8 cellular contexts compared by ENCODE assay signal in the genomic region with DNA sequence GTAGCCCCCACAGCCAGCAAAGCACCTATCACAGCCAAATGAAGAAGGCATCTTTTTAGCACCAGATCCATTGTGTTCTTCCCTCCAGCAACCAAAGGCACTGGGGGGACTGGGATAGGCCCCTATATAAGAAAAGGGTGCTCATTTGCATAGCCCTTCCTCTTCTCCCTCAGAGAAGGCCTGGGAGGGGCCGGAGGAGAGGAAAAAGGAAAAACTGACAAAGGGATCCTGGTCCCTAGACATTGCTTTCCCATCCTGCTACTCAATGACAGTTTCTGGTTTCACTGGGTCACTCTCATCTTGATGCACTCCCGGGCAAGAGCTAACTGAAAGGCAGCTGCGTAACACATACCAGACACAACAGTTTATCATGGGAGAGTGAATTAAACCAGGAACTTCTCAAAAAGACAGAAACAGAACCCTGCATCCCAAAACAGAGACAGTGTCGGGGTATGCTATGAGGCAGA.
A peak's percentile ranks its signal among the peaks of the same experiment; 100 is the strongest.
DNase-seq lines count a peak whose midpoint lies in the region; ATAC-seq and TF ChIP-seq lines count a peak whose summit lies in the region.

A gene (minus strand): TSS at position 102 of the 467 bp plus-strand sequence. CDS start 31 bp downstream, at position 71.

- DNase-seq in DMS53 (lab: John Stamatoyannopoulos, UW) = peak; percentile 64
- DNase-seq in MM.1S = peak; percentile 24
- no peak for DNase-seq in coronary artery (ENCODE audit: low spot score)
- no peak for DNase-seq in memory B cell (ENCODE audit: low spot score in 2 of 2)
- DNase-seq in C1 segment of cervical spinal cord (lab: John Stamatoyannopoulos, UW) = no peak

- no peaks in the 10 kb centered on the region for H3K27me3 Mint-ChIP-seq in memory B cell

- peak within 1 kb of the TSS; percentile 70 for H3K27ac Mint-ChIP-seq in memory B cell

- H4K20me1 ChIP-seq in MM.1S (ENCODE audit: insufficient read depth, low read length) = no peaks in the 10 kb centered on the region

- H3K27ac ChIP-seq in MM.1S (ENCODE audit: low read length) = peak within 1 kb of the TSS; percentile 17; the same call in 1 of the 2 replicates
- H3K27ac ChIP-seq in coronary artery = peak within 1 kb of the TSS; percentile 75 to 86

- TF ChIP-seq CTCF in MM.1S (IDR thresholded peaks at IDR 0.05; ENCODE audit: low read length) (no peak), coronary artery (IDR thresholded peaks at IDR 0.05) (no peak)

- H2AFZ ChIP-seq in MM.1S (ENCODE audit: low read length) = peak within 1 kb of the TSS; percentile 93

- H3K4me2 ChIP-seq in MM.1S (ENCODE audit: low read depth, low read length) = peak within 1 kb of the TSS; percentile 94

- H3K4me3 ChIP-seq in MM.1S (ENCODE audit: low read length) = peak within 1 kb of the TSS; percentile 96
- peak within 1 kb of the TSS; percentile 87 for H3K4me3 ChIP-seq in coronary artery

- peaks cover 5% of the 10 kb centered on the region for H3K4me1 ChIP-seq in MM.1S (ENCODE audit: low read length)

- peaks cover 27% of the 10 kb centered on the region for H3K4me1 Mint-ChIP-seq in memory B cell

- peak within 1 kb of the TSS; percentile 87 for H3K9ac ChIP-seq in MM.1S (ENCODE audit: low read length)

- peaks cover 9% of the 10 kb centered on the region for H3K79me2 ChIP-seq in MM.1S (ENCODE audit: low read length)

- no peaks in the 10 kb centered on the region for H3K36me3 ChIP-seq in MM.1S (replicated peaks; ENCODE audit: insufficient read depth, low read length)

- ATAC-seq in memory B cell (ENCODE audit: low read depth) = no peak
- no peak for ATAC-seq in GM21576 (IDR thresholded peaks at IDR 0.05; ENCODE audit: unreplicated experiment)
- no peak for ATAC-seq in GM19395 (IDR thresholded peaks at IDR 0.05; ENCODE audit: unreplicated experiment)
- ATAC-seq in GM19463 (IDR thresholded peaks at IDR 0.05; ENCODE audit: unreplicated experiment) = no peak

- no peaks in the 10 kb centered on the region for H3K9me3 ChIP-seq in MM.1S (replicated peaks; ENCODE audit: insufficient read depth, low read length)

- no peaks in the 10 kb centered on the region for H3K9me3 Mint-ChIP-seq in memory B cell

- peaks cover 6% of the 10 kb centered on the region; the same call in 1 of the 2 replicates for H3F3A ChIP-seq in MM.1S (ENCODE audit: insufficient read depth, low read length)

- no peaks in the 10 kb centered on the region for H3K9me2 ChIP-seq in MM.1S (replicated peaks; ENCODE audit: insufficient read depth, low read length)

- H3K27me3 ChIP-seq in MM.1S (replicated peaks; ENCODE audit: insufficient read depth, low read length) = no peaks in the 10 kb centered on the region

- no peaks in the 10 kb centered on the region for H3K36me3 Mint-ChIP-seq in memory B cell

- peak within 1 kb of the TSS; percentile 93 for H3K4me3 Mint-ChIP-seq in memory B cell

Comparison
In these comparisons a context has a peak if more than half of its experiments do, and no peak if none do; other contexts are left out.
1. DNase-seq: peak in DMS53 (single experiment) and MM.1S (single experiment); none in coronary artery (single experiment), memory B cell (0 of 2) and C1 segment of cervical spinal cord (0 of 14).